1 cellular context compared by ENCODE assay signal in the genomic region with DNA sequence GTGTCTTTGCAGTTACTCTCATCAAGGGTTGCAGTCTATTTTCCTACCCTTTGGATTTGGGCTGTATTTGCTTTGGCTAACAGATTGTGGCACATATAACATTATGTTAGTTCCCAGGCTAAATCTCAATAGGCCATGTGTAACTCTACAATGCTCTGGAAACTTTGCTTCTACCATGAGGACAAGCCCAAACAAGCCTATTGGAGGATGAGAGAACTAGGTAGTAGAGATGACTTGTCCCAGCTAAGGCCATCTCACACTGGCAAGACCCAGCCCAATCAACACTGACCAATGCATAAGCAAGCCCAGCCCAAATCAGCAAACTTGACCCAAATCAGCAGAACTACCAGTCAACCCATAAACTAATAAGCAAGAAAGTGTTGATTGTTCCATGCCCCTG.
TF ChIP-seq lines count a peak whose summit lies in the region.

No MANE protein-coding gene starts in this region.

TF ChIP-seq in GM23338, 12 proteins besides CTCF, POLR2A, EP300 and RAD21 (continued from another document):
- no peak for TF ChIP-seq EZH2phosphoT487 (IDR thresholded peaks at IDR 0.05; ENCODE audit: unreplicated experiment)
TF ChIP-seq in GM23338: peak in this region for 0.
